In the genomic region with DNA sequence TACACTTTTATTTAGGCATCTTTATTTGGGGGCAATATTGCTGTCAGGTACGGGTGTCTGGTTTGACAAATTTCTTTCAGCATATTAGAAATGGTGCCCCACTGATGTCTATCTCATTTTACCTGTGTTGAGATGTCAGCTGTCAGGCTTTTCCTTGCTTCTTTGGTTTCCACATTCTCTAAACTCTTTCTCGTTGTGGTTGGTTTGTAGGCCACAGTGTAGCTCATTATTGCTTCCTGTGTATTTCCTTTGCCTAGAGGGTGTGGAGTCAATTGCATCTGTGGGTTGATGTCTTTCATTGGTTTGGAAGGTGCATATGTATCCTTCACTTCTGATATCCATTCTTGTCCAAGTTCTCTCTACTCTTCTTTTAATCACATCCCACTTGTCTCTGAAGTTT, we compare ENCODE assay signal across 21 cellular contexts. TPM values are rescaled to one million over a fixed set of nuclear protein-coding genes. Genes with fewer than 3 reads are reported as not detected.
"Had no signal": no experiment of that assay in that cellular context is flagged by ENCODE, and none has a peak within 500 bp of the region (broad histone marks: within the 10 kb centered on the region; RNA-seq: fewer than 3 reads in every experiment).

No MANE protein-coding gene starts in this region.

RNA-seq across cellular contexts. Expression of gene MBD3L3, which starts 1.5 kb away (rescaled TPM):
- total RNA-seq: natural killer cell treated with Interleukin-12 subunit alpha and Interleukin-12 subunit beta and Interleukin-15 and Interleukin-18, amount 100 ng/mL, for 72 hours; neural crest cell; omental fat pad; osteocyte; pancreas; posterior vena cava; pulmonary artery endothelial cell; right atrium auricular region; sciatic nerve; smooth muscle cell; spleen; stomach; subcutaneous adipose tissue; temporal lobe; thoracic aorta; thyroid gland; tibial nerve; upper lobe of left lung; ureter; vagina had no signal
- polyA plus RNA-seq: pancreas, smooth muscle cell, spleen, stomach had no signal

RNA-seq across cellular contexts. Expression of gene MBD3L2, which starts 10.9 kb away (rescaled TPM):
- total RNA-seq: natural killer cell treated with Interleukin-12 subunit alpha and Interleukin-12 subunit beta and Interleukin-15 and Interleukin-18, amount 100 ng/mL, for 72 hours; neural crest cell; omental fat pad; osteocyte; pancreas; posterior vena cava; prostate gland; pulmonary artery endothelial cell; right atrium auricular region; sciatic nerve; smooth muscle cell; spleen; stomach; subcutaneous adipose tissue; temporal lobe; thoracic aorta; thyroid gland; tibial nerve; upper lobe of left lung; ureter; vagina had no signal
- polyA plus RNA-seq: pancreas, smooth muscle cell, spleen, stomach had no signal

RNA-seq across cellular contexts. Expression of gene MBD3L4, which starts 20.0 kb away (rescaled TPM):
- total RNA-seq: natural killer cell treated with Interleukin-12 subunit alpha and Interleukin-12 subunit beta and Interleukin-15 and Interleukin-18, amount 100 ng/mL, for 72 hours; neural crest cell; omental fat pad; osteocyte; pancreas; posterior vena cava; pulmonary artery endothelial cell; right atrium auricular region; sciatic nerve; smooth muscle cell; spleen; stomach; subcutaneous adipose tissue; temporal lobe; thoracic aorta; thyroid gland; tibial nerve; upper lobe of left lung; ureter; vagina had no signal
- polyA plus RNA-seq: pancreas, smooth muscle cell, spleen, stomach had no signal

RNA-seq across cellular contexts. Expression of gene MBD3L5, which starts 29.6 kb away (rescaled TPM):
- total RNA-seq: natural killer cell treated with Interleukin-12 subunit alpha and Interleukin-12 subunit beta and Interleukin-15 and Interleukin-18, amount 100 ng/mL, for 72 hours; neural crest cell; omental fat pad; osteocyte; pancreas; posterior vena cava; prostate gland; pulmonary artery endothelial cell; right atrium auricular region; sciatic nerve; smooth muscle cell; spleen; stomach; subcutaneous adipose tissue; temporal lobe; thoracic aorta; thyroid gland; tibial nerve; upper lobe of left lung; ureter; vagina had no signal
- polyA plus RNA-seq: pancreas, smooth muscle cell, spleen, stomach had no signal
